21 cellular contexts compared by ENCODE assay signal in the genomic region with DNA sequence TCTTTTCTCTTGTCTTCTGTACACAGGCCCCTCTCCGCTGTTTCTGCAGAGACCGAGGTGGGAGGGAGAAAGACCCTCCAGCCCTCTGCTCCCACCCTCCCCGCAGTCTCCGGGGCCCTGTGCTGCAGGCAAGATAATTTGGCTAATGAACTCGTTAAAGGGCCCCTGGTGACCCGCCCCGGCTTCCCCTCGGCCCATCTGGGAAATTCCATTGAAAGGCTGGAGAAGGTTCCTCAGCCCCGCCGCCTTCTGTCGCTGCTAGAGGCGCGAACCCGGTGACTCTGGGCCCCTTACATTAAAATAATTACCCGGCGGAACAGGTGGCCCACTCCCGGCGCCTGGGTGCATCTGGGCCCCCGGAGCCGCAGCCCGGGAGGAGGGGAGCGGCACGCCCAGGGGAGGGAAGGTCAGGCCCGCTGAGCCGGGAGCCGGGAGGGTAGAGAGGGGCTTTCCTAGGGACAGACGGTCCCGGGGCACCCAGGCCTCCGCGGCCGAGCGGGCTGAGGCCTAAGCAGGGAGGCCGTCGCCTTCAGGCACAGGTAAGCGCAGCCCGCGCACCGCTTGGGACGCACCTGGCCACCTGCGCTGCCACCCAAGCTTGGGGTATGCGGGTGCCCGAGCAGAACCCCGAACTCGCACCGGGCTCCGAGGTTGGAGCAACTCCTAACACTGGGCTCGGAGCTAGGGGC. TPM values are rescaled to one million over a fixed set of nuclear protein-coding genes. Genes with fewer than 3 reads are reported as not detected.
A peak's percentile ranks its signal among the peaks of the same experiment; 100 is the strongest.
DNase-seq lines count a peak whose midpoint lies in the region; ATAC-seq, FAIRE-seq and TF ChIP-seq lines count a peak whose summit lies in the region.
"Had no signal": no experiment of that assay in that cellular context is flagged by ENCODE, and none has a peak within 500 bp of the region (broad histone marks: within the 10 kb centered on the region; RNA-seq: fewer than 3 reads in every experiment).

No MANE protein-coding gene starts in this region.

- H3K4me1 ChIP-seq in H9 (ENCODE audit: insufficient read depth, low read length), result peaks cover 7% of the 10 kb centered on the region; the same call in 1 of the 2 replicates

- no peak overlapping the region for H2BK120ac ChIP-seq in H9 (ENCODE audit: low read depth, low read length, poor library complexity, severe bottlenecking)

- no peak overlapping the region for H4K5ac ChIP-seq in H9 (ENCODE audit: insufficient read length, low read depth, low read length)

- peak overlapping the region; percentile 19; the same call in 1 of the 2 replicates for H3K14ac ChIP-seq in H9 (ENCODE audit: insufficient read depth, low read length)

- H3K36me3 Mint-ChIP-seq in H9 (ENCODE audit: insufficient read depth in 1 of 3, low read depth in 3 of 3), result no peaks in the 10 kb centered on the region

- H3K4me3 ChIP-seq in WERI-Rb-1 (ENCODE audit: low read depth, low read length), result peak overlapping the region; percentile 26
- H3K4me3 ChIP-seq: prostate gland had no signal

- H3K79me1 ChIP-seq in H9 (ENCODE audit: insufficient read depth, low read depth, low read length, poor library complexity, severe bottlenecking), result no peaks in the 10 kb centered on the region

- H3K79me2 ChIP-seq in H9 (ENCODE audit: insufficient read depth, low read length), result no peaks in the 10 kb centered on the region

- H3K27me3 Mint-ChIP-seq in H9 (ENCODE audit: low read depth), result peaks cover 99% of the 10 kb centered on the region

- no peaks in the 10 kb centered on the region for H4K20me1 ChIP-seq in H9 (ENCODE audit: control insufficient read depth, insufficient read depth, insufficient read length)

- peak overlapping the region in 1 of 2 experiments; percentile 53; a peak in 2 of 5 replicates for H3K4me3 Mint-ChIP-seq in H9
- H3K4me3 Mint-ChIP-seq: dendritic cell treated with granulocyte-macrophage colony-stimulating factor and Interleukin-4, amounts not matched to agents 40 ng/mL and 50 ng/mL, for 4 days had no signal

- peak overlapping the region; percentile 7 for H3K4me2 ChIP-seq in H9 (ENCODE audit: insufficient read depth, insufficient read length, low read length)

- H3K27me3 ChIP-seq in H9 (ENCODE audit: insufficient read depth, low read length) (peaks cover 95% of the 10 kb centered on the region), WERI-Rb-1 (ENCODE audit: insufficient read depth, low read depth, severe bottlenecking) (no peaks in the 10 kb centered on the region)

- peaks cover 33 to 46% of the 10 kb centered on the region in 2 experiments for H3K4me1 Mint-ChIP-seq in H9

- no peak overlapping the region for H2BK20ac ChIP-seq in H9 (ENCODE audit: low read depth, low read length, poor library complexity, severe bottlenecking)

- peaks cover 0 to 2% of the 10 kb centered on the region in 2 experiments; a peak in 3 of 5 replicates for H3K9me3 Mint-ChIP-seq in H9
- H3K9me3 Mint-ChIP-seq: dendritic cell treated with granulocyte-macrophage colony-stimulating factor and Interleukin-4, amounts not matched to agents 40 ng/mL and 50 ng/mL, for 4 days had no signal

- H3K56ac ChIP-seq in H9 (ENCODE audit: insufficient read length, low read depth, low read length), result no peak overlapping the region

- FAIRE-seq in D721Med (lab: Jason Lieb, UNC), result no peak
- FAIRE-seq: bronchial epithelial cell had no signal

- H3K9ac ChIP-seq in H9 (ENCODE audit: extremely low read depth, insufficient read length, low read length), result no peak overlapping the region

- H4K91ac ChIP-seq in H9 (ENCODE audit: insufficient read length, low read depth, low read length), result no peak overlapping the region

- no peak overlapping the region for H4K8ac ChIP-seq in H9 (replicated peaks; ENCODE audit: insufficient read length, low read depth, low read length)

- H3T11ph ChIP-seq in H9 (ENCODE audit: low read length), result no peak overlapping the region

- no peak for ATAC-seq in GM19397 (IDR thresholded peaks at IDR 0.05; ENCODE audit: unreplicated experiment)
- ATAC-seq in GM21423 (IDR thresholded peaks at IDR 0.05; ENCODE audit: unreplicated experiment), result no peak

- H3K23ac ChIP-seq in H9 (ENCODE audit: insufficient read length, low read depth, low read length), result no peak overlapping the region

- H2BK5ac ChIP-seq in H9 (ENCODE audit: insufficient read length, low read length), result no peak overlapping the region

- DNase-seq in DMS 273 (lab: John Stamatoyannopoulos, UW; ENCODE audit: unreplicated experiment), result peak; percentile 83
- peak; percentile 47 for DNase-seq in H9
- peak; percentile 90 for DNase-seq in WERI-Rb-1
- DNase-seq in mesenteric fat pad (ENCODE audit: low spot score), result peak; percentile 77
- no peak for DNase-seq in SW480 (ENCODE audit: low spot score)
- DNase-seq in D721Med (ENCODE audit: insufficient read length, low spot score), result no peak
- DNase-seq: activated effector memory CD4-positive, alpha-beta T cell treated with Interleukin-2 at 50 U/mL for 16 hours; hypothalamus; Kasumi-1; NCI-H1105 treated with DMSO at 0.1 percent for 48 hours; NK-92 treated with Interleukin-12 subunit alpha and Interleukin-12 subunit beta, amount 100 ng/mL, for 24 hours; stimulated activated CD4-positive, alpha-beta T cell treated with anti-CD3 and anti-CD28 coated beads, Interleukin-4, amount 100 ng/mL, for 4 hours; substantia nigra had no signal

- H3K27ac ChIP-seq in H9 (ENCODE audit: insufficient read length, low read depth, low read length) (no peak overlapping the region), WERI-Rb-1 (peak overlapping the region; percentile 92)
- H3K27ac ChIP-seq: prostate gland, spleen had no signal

- no peaks in the 10 kb centered on the region for H3K23me2 ChIP-seq in H9 (ENCODE audit: insufficient read length, low read depth, low read length, poor library complexity, severe bottlenecking)

- H2BK12ac ChIP-seq in H9 (ENCODE audit: insufficient read length, low read depth, low read length), result no peak overlapping the region

- no peak overlapping the region for H2AFZ ChIP-seq in H9 (ENCODE audit: low read length)

- WGBS in H9 (ENCODE audit: extremely low coverage, insufficient read length, low lambda C conversion rate), result no CpG with 5 or more reads among the region's 47 CpGs

- no peak overlapping the region for H3K18ac ChIP-seq in H9 (ENCODE audit: insufficient read length, low read depth, low read length)

- no peak overlapping the region for H2AK5ac ChIP-seq in H9 (ENCODE audit: insufficient read length, low read length)

- H3K4ac ChIP-seq in H9 (ENCODE audit: low read depth, low read length), result no peak overlapping the region

- no peak overlapping the region for H2BK15ac ChIP-seq in H9 (ENCODE audit: low read depth, low read length)

- peak overlapping the region in 1 of 3 experiments; percentile 70; a peak in 1 of 7 replicates for H3K27ac Mint-ChIP-seq in H9
- H3K27ac Mint-ChIP-seq: CD14-positive monocyte; dendritic cell treated with granulocyte-macrophage colony-stimulating factor and Interleukin-4, amounts not matched to agents 40 ng/mL and 50 ng/mL, for 4 days; nephron had no signal

- no peaks in the 10 kb centered on the region for H3K36me3 ChIP-seq in WERI-Rb-1
- H3K36me3 ChIP-seq: prostate gland, spleen had no signal

- H3K9me3 ChIP-seq in H9 (ENCODE audit: control insufficient read depth, low read depth, low read length) (no peaks in the 10 kb centered on the region), WERI-Rb-1 (ENCODE audit: severe bottlenecking) (no peaks in the 10 kb centered on the region)
- H3K9me3 ChIP-seq: prostate gland, spleen had no signal

- TF ChIP-seq CTCF in H9 (conservative IDR thresholded peaks at IDR 0.05) (no peak), WERI-Rb-1 (IDR thresholded peaks at IDR 0.05; ENCODE audit: low read depth, low read length) (no peak), D721Med (IDR thresholded peaks at IDR 0.05; ENCODE audit: insufficient read depth, missing control alignments) (no peak)

RNA-seq across cellular contexts. Expression of gene MNX1, which starts 7.3 kb away (rescaled TPM):
- 0.20 TPM in 1 of 2 replicates, not detected in the other for total RNA-seq in H9 (2021)
- not detected for total RNA-seq in mesenteric fat pad
- total RNA-seq: bronchial epithelial cell had no signal

Comparison
In these comparisons a context has a peak if more than half of its experiments do, and no peak if none do; other contexts are left out.
1. DNase-seq: peak in DMS 273 (single experiment), H9 (single experiment), WERI-Rb-1 (single experiment) and mesenteric fat pad (single experiment); none in SW480 (single experiment) and D721Med (single experiment).